ENCODE assay signal across 8 cellular contexts in genomic region chr1:186183970-186184628, GRCh38.
DNase-seq lines count a peak whose midpoint lies in the region; ATAC-seq and TF ChIP-seq lines count a peak whose summit lies in the region.

No MANE protein-coding gene starts in this region.

- peaks cover 16% of the 10 kb centered on the region for H3K27me3 Mint-ChIP-seq in activated naive CD8-positive, alpha-beta T cell treated with anti-CD3 and anti-CD28 coated beads, Interleukin-2, amount 50 U/mL, for 24 hours
- H3K27me3 Mint-ChIP-seq in activated naive CD8-positive, alpha-beta T cell treated with anti-CD3 and anti-CD28 coated beads for 36 hours: peaks cover 31% of the 10 kb centered on the region
- H3K27me3 Mint-ChIP-seq in type B pancreatic cell (peaks cover 4% of the 10 kb centered on the region), natural killer cell (ENCODE audit: low read depth in 2 of 2) (no peaks in the 10 kb centered on the region)

- H3K79me2 ChIP-seq in SU-DHL-6 (ENCODE audit: insufficient read depth, low read length): no peaks in the 10 kb centered on the region

- no peak for DNase-seq in activated naive CD8-positive, alpha-beta T cell treated with anti-CD3 and anti-CD28 coated beads, Interleukin-2, amount 50 U/mL, for 24 hours
- no peak for DNase-seq in activated naive CD8-positive, alpha-beta T cell treated with anti-CD3 and anti-CD28 coated beads for 36 hours
- DNase-seq in type B pancreatic cell (ENCODE audit: extremely low spot score, unreplicated experiment): no peak
- no peak for DNase-seq in NOMO-1 treated with dmso at 0.1 percent for 144 hours (lab: John Stamatoyannopoulos, UW; ENCODE audit: unreplicated experiment)
- DNase-seq in natural killer cell: no peak
- no peak for DNase-seq in NCI-H2029 (lab: John Stamatoyannopoulos, UW)

- no peaks in the 10 kb centered on the region for H3K9me3 Mint-ChIP-seq in activated naive CD8-positive, alpha-beta T cell treated with anti-CD3 and anti-CD28 coated beads, Interleukin-2, amount 50 U/mL, for 24 hours
- no peaks in the 10 kb centered on the region for H3K9me3 Mint-ChIP-seq in activated naive CD8-positive, alpha-beta T cell treated with anti-CD3 and anti-CD28 coated beads for 36 hours
- no peaks in the 10 kb centered on the region for H3K9me3 Mint-ChIP-seq in type B pancreatic cell
- peaks cover 0 to 2% of the 10 kb centered on the region in 2 donors for H3K9me3 Mint-ChIP-seq in natural killer cell

- no peaks in the 10 kb centered on the region for H3F3A ChIP-seq in SU-DHL-6 (ENCODE audit: insufficient read depth)

- peak overlapping the region; percentile 8 for H3K4me3 Mint-ChIP-seq in activated naive CD8-positive, alpha-beta T cell treated with anti-CD3 and anti-CD28 coated beads, Interleukin-2, amount 50 U/mL, for 24 hours
- H3K4me3 Mint-ChIP-seq in activated naive CD8-positive, alpha-beta T cell treated with anti-CD3 and anti-CD28 coated beads for 36 hours: no peak overlapping the region
- H3K4me3 Mint-ChIP-seq in type B pancreatic cell (no peak overlapping the region), natural killer cell (no peak overlapping the region)

- H3K27ac ChIP-seq in SU-DHL-6 (ENCODE audit: low read depth, low read length): no peak overlapping the region

- no peak overlapping the region for H3K9ac ChIP-seq in SU-DHL-6 (ENCODE audit: low read length)

- TF ChIP-seq CTCF in SU-DHL-6 (IDR thresholded peaks at IDR 0.05; ENCODE audit: insufficient read depth, low read length, poor library complexity, severe bottlenecking): no peak
- no peak for TF ChIP-seq CTCF in type B pancreatic cell (conservative IDR thresholded peaks at IDR 0.05)
- TF ChIP-seq CTCF in natural killer cell (IDR thresholded peaks at IDR 0.05): no peak

- no peaks in the 10 kb centered on the region for H3K27me3 ChIP-seq in SU-DHL-6 (ENCODE audit: low read length)

- H3K9me2 ChIP-seq in SU-DHL-6 (replicated peaks; ENCODE audit: insufficient read depth, low read length): no peaks in the 10 kb centered on the region

- no peaks in the 10 kb centered on the region for H3K36me3 ChIP-seq in SU-DHL-6 (ENCODE audit: low read length)

- H3K4me1 Mint-ChIP-seq in activated naive CD8-positive, alpha-beta T cell treated with anti-CD3 and anti-CD28 coated beads, Interleukin-2, amount 50 U/mL, for 24 hours: peaks cover 25% of the 10 kb centered on the region
- peaks cover 8% of the 10 kb centered on the region for H3K4me1 Mint-ChIP-seq in activated naive CD8-positive, alpha-beta T cell treated with anti-CD3 and anti-CD28 coated beads for 36 hours
- H3K4me1 Mint-ChIP-seq in type B pancreatic cell (ENCODE audit: unreplicated experiment): peaks cover 8% of the 10 kb centered on the region
- peaks cover 0 to 4% of the 10 kb centered on the region in 2 donors for H3K4me1 Mint-ChIP-seq in natural killer cell

- H3K36me3 Mint-ChIP-seq in activated naive CD8-positive, alpha-beta T cell treated with anti-CD3 and anti-CD28 coated beads, Interleukin-2, amount 50 U/mL, for 24 hours (ENCODE audit: low read depth): no peaks in the 10 kb centered on the region
- no peaks in the 10 kb centered on the region for H3K36me3 Mint-ChIP-seq in activated naive CD8-positive, alpha-beta T cell treated with anti-CD3 and anti-CD28 coated beads for 36 hours
- peaks cover 3% of the 10 kb centered on the region for H3K36me3 Mint-ChIP-seq in type B pancreatic cell
- H3K36me3 Mint-ChIP-seq in natural killer cell: no peaks in the 10 kb centered on the region

- intact Hi-C loops in natural killer cell (cut with micrococcal nuclease): no loop called here

- H3K4me2 ChIP-seq in SU-DHL-6 (ENCODE audit: low read depth, low read length, poor library complexity, severe bottlenecking): peak overlapping the region; percentile 54

- H3K27ac Mint-ChIP-seq in activated naive CD8-positive, alpha-beta T cell treated with anti-CD3 and anti-CD28 coated beads, Interleukin-2, amount 50 U/mL, for 24 hours: no peak overlapping the region
- H3K27ac Mint-ChIP-seq in activated naive CD8-positive, alpha-beta T cell treated with anti-CD3 and anti-CD28 coated beads for 36 hours: no peak overlapping the region
- H3K27ac Mint-ChIP-seq in type B pancreatic cell (peak overlapping the region; percentile 54), natural killer cell (no peak overlapping the region)

- ATAC-seq in activated naive CD8-positive, alpha-beta T cell treated with anti-CD3 and anti-CD28 coated beads, Interleukin-2, amount 50 U/mL, for 24 hours: no peak
- ATAC-seq in HG03060 (IDR thresholded peaks at IDR 0.05; ENCODE audit: low read depth, unreplicated experiment): peak; percentile 45
- no peak for ATAC-seq in natural killer cell

- H4K20me1 ChIP-seq in SU-DHL-6 (ENCODE audit: low read depth, low read length): no peaks in the 10 kb centered on the region

- H3K4me3 ChIP-seq in SU-DHL-6 (ENCODE audit: insufficient read depth, low read length, poor library complexity, severe bottlenecking): no peak overlapping the region

- H2AFZ ChIP-seq in SU-DHL-6 (ENCODE audit: low read depth, low read length, severe bottlenecking): peak overlapping the region; percentile 14

- H3K9me3 ChIP-seq in SU-DHL-6 (ENCODE audit: insufficient read depth, low read length): no peaks in the 10 kb centered on the region
